Comparison of ENCODE assay signal across 2 cellular contexts in the genomic region with DNA sequence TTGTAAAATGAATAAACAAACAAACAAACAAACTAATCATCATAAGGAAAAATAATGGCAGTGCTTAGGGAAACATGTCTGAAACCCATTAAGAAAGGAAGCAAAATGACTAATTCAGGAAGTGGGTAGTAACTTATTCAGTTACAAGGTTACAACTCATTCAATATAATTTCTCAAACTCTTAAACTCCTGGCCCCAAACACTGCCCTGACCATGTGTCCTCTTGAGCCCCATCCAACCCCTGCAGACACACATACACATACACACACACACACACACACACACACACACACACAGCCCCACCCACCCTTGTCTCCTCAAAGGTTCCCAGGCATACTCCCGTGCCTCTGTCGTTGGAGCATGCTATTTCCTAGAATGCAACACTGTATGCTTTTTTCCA.
A peak's percentile ranks its signal among the peaks of the same experiment; 100 is the strongest.
TF ChIP-seq lines count a peak whose summit lies in the region.

No MANE protein-coding gene starts in this region.

TF ChIP-seq in IMR-90, 13 proteins besides CTCF, POLR2A, EP300 and RAD21:
- no peak for TF ChIP-seq RCOR1 (IDR thresholded peaks at IDR 0.05; ENCODE audit: insufficient replicate concordance, low read length)
- TF ChIP-seq ELK1 (IDR thresholded peaks at IDR 0.05; ENCODE audit: borderline replicate concordance, low read depth, low read length): no peak
- TF ChIP-seq, protein P1, sequence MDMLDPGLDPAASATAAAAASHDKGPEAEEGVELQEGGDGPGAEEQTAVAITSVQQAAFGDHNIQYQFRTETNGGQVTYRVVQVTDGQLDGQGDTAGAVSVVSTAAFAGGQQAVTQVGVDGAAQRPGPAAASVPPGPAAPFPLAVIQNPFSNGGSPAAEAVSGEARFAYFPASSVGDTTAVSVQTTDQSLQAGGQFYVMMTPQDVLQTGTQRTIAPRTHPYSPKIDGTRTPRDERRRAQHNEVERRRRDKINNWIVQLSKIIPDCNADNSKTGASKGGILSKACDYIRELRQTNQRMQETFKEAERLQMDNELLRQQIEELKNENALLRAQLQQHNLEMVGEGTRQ (IDR thresholded peaks at IDR 0.05; ENCODE audit: low read depth, low read length): no peak
- no peak for TF ChIP-seq FOS (IDR thresholded peaks at IDR 0.05; ENCODE audit: low read depth, low read length)
- TF ChIP-seq MAZ (IDR thresholded peaks at IDR 0.05; ENCODE audit: borderline replicate concordance, low read depth, low read length): no peak
- TF ChIP-seq BHLHE40 (IDR thresholded peaks at IDR 0.05; ENCODE audit: low read depth, low read length): no peak
- no peak for TF ChIP-seq CEBPB (IDR thresholded peaks at IDR 0.05; ENCODE audit: low read depth, low read length)
- TF ChIP-seq CHD1 (IDR thresholded peaks at IDR 0.05; ENCODE audit: low read depth, low read length): no peak
TF ChIP-seq in IMR-90: peak in this region for 0.

TF ChIP-seq in GM12878, 131 proteins besides CTCF, POLR2A, EP300 and RAD21:
- TF ChIP-seq HDGF (IDR thresholded peaks at IDR 0.05) (peak; percentile 56; the same call in 1 of the 2 replicates), SPI1 (IDR thresholded peaks at IDR 0.05; ENCODE audit: borderline replicate concordance, insufficient read depth, low read depth, low read length) (peak; percentile 51; the same call in 1 of the 2 replicates), CREM (IDR thresholded peaks at IDR 0.05; ENCODE audit: low read depth) (no peak), CBX3 (IDR thresholded peaks at IDR 0.05; ENCODE audit: borderline replicate concordance, low read depth) (no peak), JUNB (IDR thresholded peaks at IDR 0.05) (peak; percentile 52; the same call in 1 of the 2 replicates), MTA2 (IDR thresholded peaks at IDR 0.05; ENCODE audit: low read depth) (peak; percentile 49)
